24 cellular contexts compared by ENCODE assay signal in the genomic region with DNA sequence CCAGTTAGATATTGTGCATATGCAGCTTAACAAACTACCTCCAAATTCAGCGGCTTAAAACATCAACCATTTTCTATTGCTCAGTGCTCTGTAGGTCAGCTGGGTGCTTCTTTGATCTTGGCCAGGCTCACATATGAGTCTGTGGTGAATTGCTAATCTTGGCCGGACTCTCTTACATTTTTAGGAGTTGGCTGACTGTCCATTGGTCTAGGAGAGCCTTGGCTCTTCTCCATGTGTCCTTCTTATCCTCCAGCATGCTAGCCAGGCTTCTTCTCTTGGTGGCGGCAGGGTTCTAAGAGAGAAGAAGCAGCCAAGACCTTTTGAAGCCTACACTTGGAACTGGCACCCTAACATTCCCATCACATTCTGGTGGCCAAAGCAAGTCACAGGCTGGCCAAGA.
DNase-seq lines count a peak whose midpoint lies in the region; ATAC-seq and TF ChIP-seq lines count a peak whose summit lies in the region.
"Had no signal": no experiment of that assay in that cellular context is flagged by ENCODE, and none has a peak within 500 bp of the region (broad histone marks: within the 10 kb centered on the region; RNA-seq: fewer than 3 reads in every experiment).

No MANE protein-coding gene starts in this region.

- no peak overlapping the region for H3K4me3 Mint-ChIP-seq in endodermal cell
- H3K4me3 Mint-ChIP-seq in activated CD4-positive, alpha-beta T cell treated with anti-CD3 and anti-CD28 coated beads, Interleukin-2, amount 10 ng/mL, durations not matched to agents 24 days and 14 days, result no peak overlapping the region
- H3K4me3 Mint-ChIP-seq: activated naive CD8-positive, alpha-beta T cell; stimulated activated effector memory CD8-positive, alpha-beta T cell treated with anti-CD3 and anti-CD28 coated beads, Interleukin-12 subunit alpha, Interleukin-12 subunit beta, amount 100 ng/mL, for 72 hours; WTC11 had no signal

- no peak overlapping the region for H3K4me2 ChIP-seq in mesendoderm (ENCODE audit: low read length)

- no peak overlapping the region for H3K23ac ChIP-seq in mesendoderm (ENCODE audit: low read length)

- H3K27me3 Mint-ChIP-seq in endodermal cell (ENCODE audit: insufficient read depth), result peaks cover 17% of the 10 kb centered on the region
- H3K27me3 Mint-ChIP-seq in activated CD4-positive, alpha-beta T cell treated with anti-CD3 and anti-CD28 coated beads, Interleukin-2, amount 10 ng/mL, durations not matched to agents 24 days and 14 days, result no peaks in the 10 kb centered on the region
- H3K27me3 Mint-ChIP-seq: activated naive CD8-positive, alpha-beta T cell had no signal

- no peak overlapping the region for H2BK120ac ChIP-seq in mesendoderm (ENCODE audit: low read depth, low read length)

- no peaks in the 10 kb centered on the region for H3K79me2 ChIP-seq in mesendoderm (ENCODE audit: control insufficient read depth, insufficient read depth, low read length)

- no peaks in the 10 kb centered on the region for H3K36me3 ChIP-seq in endodermal cell (ENCODE audit: control insufficient read depth, insufficient read depth, low read length)
- H3K36me3 ChIP-seq in mesendoderm (ENCODE audit: control insufficient read depth, insufficient read depth, low read length), result no peaks in the 10 kb centered on the region
- H3K36me3 ChIP-seq: ascending aorta had no signal

- no peak overlapping the region for H2BK5ac ChIP-seq in mesendoderm (ENCODE audit: low read length)

- no peak overlapping the region for H4K8ac ChIP-seq in mesendoderm (ENCODE audit: low read depth, low read length)

- ATAC-seq in left lobe of liver (peak; percentile 56), GM21528 (IDR thresholded peaks at IDR 0.05; ENCODE audit: low FRiP score, unreplicated experiment) (no peak), GM18520 (IDR thresholded peaks at IDR 0.05; ENCODE audit: unreplicated experiment) (no peak)
- ATAC-seq: HepG2; stimulated activated effector memory CD8-positive, alpha-beta T cell treated with anti-CD3 and anti-CD28 coated beads, Interleukin-12 subunit alpha, Interleukin-12 subunit beta, amount 100 ng/mL, for 72 hours; WTC11 had no signal

- H3K9me3 ChIP-seq in endodermal cell (ENCODE audit: control insufficient read depth, low read length), result no peaks in the 10 kb centered on the region
- H3K9me3 ChIP-seq: ascending aorta had no signal

- no peaks in the 10 kb centered on the region for H3K36me3 Mint-ChIP-seq in endodermal cell (ENCODE audit: low read depth)
- no peaks in the 10 kb centered on the region for H3K36me3 Mint-ChIP-seq in activated CD4-positive, alpha-beta T cell treated with anti-CD3 and anti-CD28 coated beads, Interleukin-2, amount 10 ng/mL, durations not matched to agents 24 days and 14 days (ENCODE audit: low read depth)
- H3K36me3 Mint-ChIP-seq: stimulated activated effector memory CD8-positive, alpha-beta T cell treated with anti-CD3 and anti-CD28 coated beads, Interleukin-12 subunit alpha, Interleukin-12 subunit beta, amount 100 ng/mL, for 72 hours; WTC11 had no signal

- no peaks in the 10 kb centered on the region for H3K9me3 Mint-ChIP-seq in endodermal cell
- H3K9me3 Mint-ChIP-seq in activated CD4-positive, alpha-beta T cell treated with anti-CD3 and anti-CD28 coated beads, Interleukin-2, amount 10 ng/mL, durations not matched to agents 24 days and 14 days, result no peaks in the 10 kb centered on the region
- H3K9me3 Mint-ChIP-seq: activated T-helper 2 cell treated with anti-CD3 and anti-CD28 coated beads, Interferon-gamma antibody, Interleukin-2, Interleukin-4, amounts not matched to agents 10 μg/mL and 5 μg/mL and 100 μg/mL, durations not matched to agents 14 hours and 24 hours and 36 hours; stimulated activated effector memory CD8-positive, alpha-beta T cell treated with anti-CD3 and anti-CD28 coated beads, Interleukin-12 subunit alpha, Interleukin-12 subunit beta, amount 100 ng/mL, for 72 hours had no signal

- H4K5ac ChIP-seq in mesendoderm (ENCODE audit: low read length), result no peak overlapping the region

- H2BK15ac ChIP-seq in mesendoderm (replicated peaks; ENCODE audit: low read depth), result no peak overlapping the region

- no peaks in the 10 kb centered on the region for H3K79me1 ChIP-seq in mesendoderm (ENCODE audit: low read length)

- H3K27me3 ChIP-seq in endodermal cell (ENCODE audit: control insufficient read depth, insufficient read depth, low read length, poor library complexity, severe bottlenecking), result no peaks in the 10 kb centered on the region
- no peaks in the 10 kb centered on the region for H3K27me3 ChIP-seq in mesendoderm (ENCODE audit: insufficient read depth, low read length, poor library complexity)
- H3K27me3 ChIP-seq: ascending aorta had no signal

- H3K4me3 ChIP-seq in endodermal cell (ENCODE audit: low read length), result no peak overlapping the region
- H3K4me3 ChIP-seq in mesendoderm (ENCODE audit: low read length), result no peak overlapping the region
- H3K4me3 ChIP-seq: ascending aorta had no signal

- H3K4ac ChIP-seq in mesendoderm (ENCODE audit: low read depth, low read length), result no peak overlapping the region

- no peak overlapping the region for H3K56ac ChIP-seq in mesendoderm (ENCODE audit: low read length)

- H3K27ac ChIP-seq in endodermal cell (ENCODE audit: low read depth, low read length), result no peak overlapping the region
- H3K27ac ChIP-seq in mesendoderm (ENCODE audit: low read depth, low read length), result no peak overlapping the region
- H3K27ac ChIP-seq: ascending aorta had no signal

- H3K18ac ChIP-seq in mesendoderm (ENCODE audit: low read length), result no peak overlapping the region

- H3K9ac ChIP-seq in endodermal cell (ENCODE audit: extremely low read depth, low read length, poor library complexity, severe bottlenecking), result no peak overlapping the region
- H3K9ac ChIP-seq in mesendoderm (ENCODE audit: low read length), result no peak overlapping the region

- H3K27ac Mint-ChIP-seq in endodermal cell, result no peak overlapping the region
- H3K27ac Mint-ChIP-seq in activated CD4-positive, alpha-beta T cell treated with anti-CD3 and anti-CD28 coated beads, Interleukin-2, amount 10 ng/mL, durations not matched to agents 24 days and 14 days, result no peak overlapping the region
- H3K27ac Mint-ChIP-seq: activated naive CD8-positive, alpha-beta T cell; activated T-helper 2 cell treated with anti-CD3 and anti-CD28 coated beads, Interferon-gamma antibody, Interleukin-2, Interleukin-4, amounts not matched to agents 10 μg/mL and 5 μg/mL and 100 μg/mL, durations not matched to agents 14 hours and 24 hours and 36 hours; WTC11 had no signal

- 91 to 94% methylated on average over 3 of the region's 3 CpGs for WGBS in endodermal cell (ENCODE audit: insufficient coverage in 1 of 2, insufficient read length in 1 of 2), 2 experiments
- no CpG with 5 or more reads among the region's 3 CpGs for WGBS in mesendoderm (ENCODE audit: extremely low coverage, insufficient coverage, low lambda C conversion rate)

- TF ChIP-seq CTCF in endodermal cell (conservative IDR thresholded peaks at IDR 0.05), result no peak

- H3K4me1 Mint-ChIP-seq in endodermal cell, result peaks cover 9% of the 10 kb centered on the region
- peaks cover 12% of the 10 kb centered on the region for H3K4me1 Mint-ChIP-seq in activated CD4-positive, alpha-beta T cell treated with anti-CD3 and anti-CD28 coated beads, Interleukin-2, amount 10 ng/mL, durations not matched to agents 24 days and 14 days

- DNase-seq in AG08396 (ENCODE audit: low spot score), result peak; percentile 52
- DNase-seq in M059J (ENCODE audit: low read depth), result peak; percentile 20
- DNase-seq in endodermal cell, result peak; percentile 23
- DNase-seq in left lobe of liver (ENCODE audit: low spot score), result no peak
- DNase-seq in mesendoderm, result no peak
- DNase-seq in activated CD4-positive, alpha-beta T cell treated with anti-CD3 and anti-CD28 coated beads, Interleukin-2, amount 10 ng/mL, durations not matched to agents 24 days and 14 days, result no peak
- DNase-seq: activated CD8-positive, alpha-beta memory T cell treated with anti-CD3 and anti-CD28 coated beads, Interleukin-2, amount 50 U/mL, for 4 hours; DND-41; kidney glomerular epithelial cell; mesenchymal stem cell; naive B cell; NCI-H1092 treated with DMSO at 0.1 percent for 48 hours; NCI-H187 treated with DMSO at 0.1 percent for 48 hours; NCI-H748 treated with DMSO at 0.1 percent for 48 hours; small intestine; T-helper 9 cell had no signal

- intact Hi-C loops in activated CD4-positive, alpha-beta T cell treated with anti-CD3 and anti-CD28 coated beads, Interleukin-2, amount 10 ng/mL, durations not matched to agents 24 days and 14 days (cut with micrococcal nuclease), result no loop called here

- H2AK5ac ChIP-seq in mesendoderm (ENCODE audit: low read length), result no peak overlapping the region

- peaks cover 3% of the 10 kb centered on the region for H3K4me1 ChIP-seq in endodermal cell (ENCODE audit: control insufficient read depth, insufficient read depth, low read length)
- no peaks in the 10 kb centered on the region for H3K4me1 ChIP-seq in mesendoderm (ENCODE audit: control insufficient read depth, low read depth, low read length)
- H3K4me1 ChIP-seq: ascending aorta had no signal

Comparison
In these comparisons a context has a peak if more than half of its experiments do, and no peak if none do; other contexts are left out.
1. DNase-seq: peak in AG08396 (single experiment), M059J (single experiment) and endodermal cell (single experiment); none in left lobe of liver (single experiment), mesendoderm (single experiment) and activated CD4-positive, alpha-beta T cell treated with anti-CD3 and anti-CD28 coated beads, Interleukin-2, amount 10 ng/mL, durations not matched to agents 24 days and 14 days (single experiment).